ENCODE assay signal across 8 cellular contexts in the genomic region with DNA sequence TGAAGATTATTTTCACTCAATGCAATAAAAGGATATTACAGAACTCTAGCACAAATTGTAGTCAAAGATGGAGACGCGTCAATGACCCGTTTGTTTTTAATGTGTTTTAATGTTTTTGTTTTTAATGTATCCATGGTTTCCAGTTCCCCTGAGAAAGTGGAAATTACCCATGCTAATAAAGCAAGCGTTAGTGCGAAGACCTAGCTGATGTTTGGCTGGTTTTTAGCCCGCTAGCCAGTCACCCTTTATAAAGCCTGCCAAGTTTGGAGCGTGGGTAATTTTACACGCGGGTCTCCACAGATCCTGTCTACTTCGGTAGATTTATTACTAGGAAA. TPM values are rescaled to one million over a fixed set of nuclear protein-coding genes. Genes with fewer than 3 reads are reported as not detected.
DNase-seq lines count a peak whose midpoint lies in the region; ATAC-seq and TF ChIP-seq lines count a peak whose summit lies in the region.

No MANE protein-coding gene starts in this region.

- H3K27me3 Mint-ChIP-seq in T-helper 17 cell, result no peaks in the 10 kb centered on the region

- CTCF ChIA-PET in BJ (lab: Yijun Ruan, JAX), result interaction anchor here (1.8 kb wide), 1 partner anchor 11 kb away, joined by 5 read pairs; no protein-coding TSS in a partner anchor

- peak; percentile 38 for ATAC-seq in GM19372 (IDR thresholded peaks at IDR 0.05; ENCODE audit: low read depth, unreplicated experiment)
- ATAC-seq in HG03442 (IDR thresholded peaks at IDR 0.05; ENCODE audit: unreplicated experiment), result peak; percentile 26
- ATAC-seq in T-helper 17 cell, result peak; percentile 59

- peak; percentile 9 for TF ChIP-seq EP300 in ovary (IDR thresholded peaks at IDR 0.05)

- H3K27ac ChIP-seq in ovary, result peak overlapping the region in 1 of 2 donors; percentile 86

- no peak for TF ChIP-seq POLR2A in ovary (IDR thresholded peaks at IDR 0.05)

- no peaks in the 10 kb centered on the region for H3K27me3 ChIP-seq in BJ (ENCODE audit: control insufficient read depth, insufficient read depth, low read length)
- H3K27me3 ChIP-seq in ovary, result no peaks in the 10 kb centered on the region

- peaks cover 2% of the 10 kb centered on the region for H3K36me3 Mint-ChIP-seq in T-helper 17 cell (ENCODE audit: low read depth)

- H3K4me3 Mint-ChIP-seq in T-helper 17 cell, result peak overlapping the region; percentile 99

- H3K36me3 ChIP-seq in BJ (ENCODE audit: control insufficient read depth, insufficient read depth, low read length) (no peaks in the 10 kb centered on the region; the same call in 1 of the 2 replicates), ovary (no peaks in the 10 kb centered on the region)

- H3K4me1 Mint-ChIP-seq in T-helper 17 cell, result peaks cover 35% of the 10 kb centered on the region

- 0% methylated on average over 10 of the region's 10 CpGs for WGBS in ovary, 3 donors

- H3K9me3 ChIP-seq in T-helper 17 cell (ENCODE audit: control insufficient read depth, low read length, poor library complexity, severe bottlenecking) (no peaks in the 10 kb centered on the region), ovary (no peaks in the 10 kb centered on the region)

- DNase-seq in BJ (ENCODE audit: low read depth) (peak; percentile 22), T-helper 17 cell (no peak), fibroblast of villous mesenchyme (ENCODE audit: low read depth) (peak; percentile 84), ovary (no peak), EL (no peak), NCI-H2029 (lab: John Stamatoyannopoulos, UW) (no peak)

- TF ChIP-seq CTCF in BJ (IDR thresholded peaks at IDR 0.05; ENCODE audit: insufficient read depth, low read depth, low read length) (no peak), fibroblast of villous mesenchyme (IDR thresholded peaks at IDR 0.05; ENCODE audit: insufficient read depth, low read depth, low read length) (no peak), ovary (IDR thresholded peaks at IDR 0.05) (no peak)

- H3K4me3 ChIP-seq in BJ (ENCODE audit: low read depth, low read length) (peak overlapping the region; percentile 66), fibroblast of villous mesenchyme (ENCODE audit: low read depth, low read length) (peak overlapping the region; percentile 98), ovary (peak overlapping the region; percentile 53)

- peak overlapping the region; percentile 99 for H3K27ac Mint-ChIP-seq in T-helper 17 cell

- intact Hi-C loops in ovary (cut with DNase I), result loop anchor here in 1 of 4 donors (2.0 kb wide), 1 partner anchor 58 kb away; a partner anchor contains a TSS

- H3K4me1 ChIP-seq in ovary (ENCODE audit: insufficient read depth), result peaks cover 2% of the 10 kb centered on the region

- POLR2A ChIA-PET in BJ (lab: Charles Lee), result no interaction called here

RNA-seq across cellular contexts. Expression of a gene that starts 0.4 kb away (rescaled TPM):
- polyA plus RNA-seq in BJ (2011; rRNA removed) (21.2 and 26.3 TPM in 2 replicates), ovary (10 to 100 TPM; 31.9 to 32.8 TPM)
- polyA minus RNA-seq in BJ (2011; rRNA and poly(A)+ RNA removed), result 19.8 and 21.3 TPM in 2 replicates
- total RNA-seq in T-helper 17 cell (10 to 100 TPM; 81.4 to 98.5 TPM), fibroblast of villous mesenchyme (38.7 and 40.6 TPM in 2 replicates), ovary (10 to 100 TPM; 21.8 to 58.0 (median 33.0) TPM)

RNA-seq across cellular contexts. Expression of a gene that starts 57.3 kb away (rescaled TPM):
- polyA plus RNA-seq in BJ (2011; rRNA removed) (26.5 and 31.0 TPM in 2 replicates), ovary (10 to 100 TPM; 22.7 to 29.8 TPM)
- 14.5 and 16.1 TPM in 2 replicates for polyA minus RNA-seq in BJ (2011; rRNA and poly(A)+ RNA removed)
- total RNA-seq in T-helper 17 cell (10 to 100 TPM; 72.9 to 79.3 TPM), fibroblast of villous mesenchyme (21.9 and 27.2 TPM in 2 replicates), ovary (10 to 100 TPM; 19.9 to 38.0 (median 25.5) TPM)

Comparison
In these comparisons a context has a peak if more than half of its experiments do, and no peak if none do; other contexts are left out.
1. DNase-seq: peak in BJ (single experiment) and fibroblast of villous mesenchyme (single experiment); none in T-helper 17 cell (0 of 3), ovary (0 of 5), EL (single experiment) and NCI-H2029 (single experiment).
2. Peak in every context shown above with its lines, with median percentiles within 50 percentile points of each other: H3K4me3 ChIP-seq and ATAC-seq.